ENCODE assay signal across 8 cellular contexts in genomic region chr17:67800495-67800928, GRCh38. TPM values are rescaled to one million over a fixed set of nuclear protein-coding genes. Genes with fewer than 3 reads are reported as not detected.
DNase-seq lines count a peak whose midpoint lies in the region; ATAC-seq and TF ChIP-seq lines count a peak whose summit lies in the region.

No MANE protein-coding gene starts in this region.

- no peak for TF ChIP-seq EP300 in stomach (IDR thresholded peaks at IDR 0.05)

- DNase-seq in AML-193 (lab: John Stamatoyannopoulos, UW) (peak; percentile 89 to 93), NCI-H82 (lab: John Stamatoyannopoulos, UW) (peak; percentile 86), esophagus squamous epithelium (lab: John Stamatoyannopoulos, UW) (no peak), stomach (peak; percentile 82)
- peak; percentile 37 for DNase-seq in activated CD8-positive, alpha-beta memory T cell treated with anti-CD3 and anti-CD28 coated beads, Interleukin-2, amount 50 U/mL, for 4 hours
- DNase-seq in naive thymus-derived CD4-positive, alpha-beta T cell, result peak in 6 of 9 donors; percentile 10 to 40 (median 19)

- CTCF ChIA-PET in naive thymus-derived CD4-positive, alpha-beta T cell (lab: Charles Lee), result no interaction called here

- ATAC-seq in GM18907 (IDR thresholded peaks at IDR 0.05; ENCODE audit: unreplicated experiment), result peak; percentile 87
- ATAC-seq in HG03442 (IDR thresholded peaks at IDR 0.05; ENCODE audit: unreplicated experiment), result peak; percentile 88
- ATAC-seq in naive thymus-derived CD4-positive, alpha-beta T cell, result peak; percentile 86

- H3K4me3 ChIP-seq in esophagus squamous epithelium (no peak overlapping the region), stomach (no peak overlapping the region)
- H3K4me3 ChIP-seq in naive thymus-derived CD4-positive, alpha-beta T cell (ENCODE audit: low read length), result no peak overlapping the region

- WGBS in esophagus squamous epithelium, 2 donors, result 38 to 50% methylated on average over 5 to 6 of the region's 7 CpGs
- WGBS in stomach, 5 donors, result 26 to 43% (median 32%) methylated on average over 7 of the region's 7 CpGs

- H3K27ac ChIP-seq in esophagus squamous epithelium, result no peak overlapping the region
- no peak overlapping the region for H3K27ac ChIP-seq in naive thymus-derived CD4-positive, alpha-beta T cell (ENCODE audit: low read depth, low read length)
- no peak overlapping the region for H3K27ac ChIP-seq in stomach

- H3K27me3 Mint-ChIP-seq in naive thymus-derived CD4-positive, alpha-beta T cell, result peaks cover 0 to 3% (median 0%) of the 10 kb centered on the region in 5 donors

- intact Hi-C loops in esophagus squamous epithelium (cut with DNase I), result no loop called here
- intact Hi-C loops in naive thymus-derived CD4-positive, alpha-beta T cell (cut with micrococcal nuclease), result loop anchor here in 1 of 2 donors (2.0 kb wide), 1 partner anchor 662 kb away; no protein-coding TSS in a partner anchor
- intact Hi-C loops in stomach (cut with DNase I; ENCODE audit: low total_unique reads), result no loop called here

- TF ChIP-seq POLR2A in esophagus squamous epithelium (IDR thresholded peaks at IDR 0.05) (no peak), stomach (IDR thresholded peaks at IDR 0.05) (no peak)

- H3K27ac Mint-ChIP-seq in naive thymus-derived CD4-positive, alpha-beta T cell, result peak overlapping the region in 1 of 9 donors; percentile 39

- TF ChIP-seq CTCF in esophagus squamous epithelium (IDR thresholded peaks at IDR 0.05) (peak in 5 of 6 experiments; percentile 36 to 60 (median 54)), stomach (IDR thresholded peaks at IDR 0.05) (peak in 5 of 7 experiments; percentile 14 to 57 (median 39))

- H3K36me3 ChIP-seq in esophagus squamous epithelium (no peaks in the 10 kb centered on the region), stomach (no peaks in the 10 kb centered on the region)
- H3K36me3 ChIP-seq in naive thymus-derived CD4-positive, alpha-beta T cell (ENCODE audit: control insufficient read depth in 2 of 3, insufficient read depth in 3 of 3, low read length in 3 of 3), result no peaks in the 10 kb centered on the region

- no peaks in the 10 kb centered on the region for H3K9me3 ChIP-seq in esophagus squamous epithelium
- H3K9me3 ChIP-seq in naive thymus-derived CD4-positive, alpha-beta T cell (ENCODE audit: control insufficient read depth in 2 of 3, low read length in 3 of 3), result no peaks in the 10 kb centered on the region
- no peaks in the 10 kb centered on the region for H3K9me3 ChIP-seq in stomach

- H3K4me1 ChIP-seq in esophagus squamous epithelium (no peaks in the 10 kb centered on the region), stomach (peaks cover 0 to 5% (median 1%) of the 10 kb centered on the region in 4 donors)
- H3K4me1 ChIP-seq in naive thymus-derived CD4-positive, alpha-beta T cell (ENCODE audit: control insufficient read depth in 2 of 2, insufficient read depth in 2 of 2, low read length in 2 of 2), result no peaks in the 10 kb centered on the region

- H3K4me3 Mint-ChIP-seq in naive thymus-derived CD4-positive, alpha-beta T cell, result no peak overlapping the region

- H3K4me1 Mint-ChIP-seq in naive thymus-derived CD4-positive, alpha-beta T cell, result peaks cover 0 to 9% (median 0%) of the 10 kb centered on the region in 7 donors

- no peaks in the 10 kb centered on the region for H3K27me3 ChIP-seq in esophagus squamous epithelium
- H3K27me3 ChIP-seq in naive thymus-derived CD4-positive, alpha-beta T cell (ENCODE audit: control insufficient read depth in 2 of 2, insufficient read depth in 2 of 2, low read length in 2 of 2), result no peaks in the 10 kb centered on the region
- no peaks in the 10 kb centered on the region for H3K27me3 ChIP-seq in stomach

- H3K9me3 Mint-ChIP-seq in naive thymus-derived CD4-positive, alpha-beta T cell, result no peaks in the 10 kb centered on the region

- POLR2A ChIA-PET in naive thymus-derived CD4-positive, alpha-beta T cell (lab: Charles Lee), result interaction anchor here (0.7 kb wide), 1 partner anchor 310 kb away, joined by 3 read pairs; no protein-coding TSS in a partner anchor

- H3K36me3 Mint-ChIP-seq in naive thymus-derived CD4-positive, alpha-beta T cell, result no peaks in the 10 kb centered on the region

RNA-seq across cellular contexts. Expression of gene BPTF, which starts 24.8 kb away (rescaled TPM):
- total RNA-seq in esophagus squamous epithelium, result 10 to 100 TPM; 37.6 to 84.1 (median 53.0) TPM
- total RNA-seq in naive thymus-derived CD4-positive, alpha-beta T cell, result 100 to 1,000 TPM; 111 to 219 (median 163) TPM
- polyA plus RNA-seq in naive thymus-derived CD4-positive, alpha-beta T cell, result 10 to 100 TPM; 16.0 to 22.1 TPM
- 100 to 1,000 TPM in 2 of 5 donors, 10 to 100 TPM in 3; 36.8 to 122 (median 83.9) TPM for total RNA-seq in stomach
- polyA plus RNA-seq in stomach, result 1 to 10 TPM; 8.6 to 9.5 (median 9.3) TPM
